20 cellular contexts compared by ENCODE assay signal in genomic region chr17:74523308-74523707, GRCh38. TPM values are rescaled to one million over a fixed set of nuclear protein-coding genes. Genes with fewer than 3 reads are reported as not detected.
"Had no signal": no experiment of that assay in that cellular context is flagged by ENCODE, and none has a peak within 500 bp of the region (broad histone marks: within the 10 kb centered on the region; RNA-seq: fewer than 3 reads in every experiment).

No MANE protein-coding gene starts in this region.

- H3K27ac ChIP-seq: adrenal gland, esophagus squamous epithelium, sigmoid colon, stomach, testis, upper lobe of right lung had no signal

- H3K36me3 Mint-ChIP-seq: activated naive CD4-positive, alpha-beta T cell treated with anti-CD3 and anti-CD28 coated beads, Interleukin-2, amount 50 U/mL, for 24 hours; WTC11 had no signal

- H3K36me3 ChIP-seq: adrenal gland, esophagus squamous epithelium, sigmoid colon, stomach, upper lobe of right lung had no signal

- H3K27ac Mint-ChIP-seq: activated CD4-positive, alpha-beta T cell treated with anti-CD3 and anti-CD28 coated beads, Interleukin-2, amount 10 ng/mL, durations not matched to agents 24 days and 14 days; activated naive CD4-positive, alpha-beta T cell treated with anti-CD3 and anti-CD28 coated beads, Interleukin-2, amount 50 U/mL, for 24 hours; nephron progenitor cell; WTC11 had no signal

- H3K4me3 Mint-ChIP-seq: activated CD4-positive, alpha-beta T cell treated with anti-CD3 and anti-CD28 coated beads, Interleukin-2, amount 10 ng/mL, durations not matched to agents 24 days and 14 days; activated naive CD4-positive, alpha-beta T cell treated with anti-CD3 and anti-CD28 coated beads, Interleukin-2, amount 50 U/mL, for 24 hours; activated T-cell treated with anti-CD3 and anti-CD28 coated beads, Interleukin-2, amount 50 U/mL, for 4 hours; nephron progenitor cell; WTC11 had no signal

- H3K9me3 ChIP-seq: adrenal gland, testis, upper lobe of right lung had no signal

- H3K4me1 Mint-ChIP-seq: nephron progenitor cell, WTC11 had no signal

- H3K4me1 ChIP-seq: adrenal gland, esophagus squamous epithelium, sigmoid colon, stomach, testis, upper lobe of right lung had no signal

- DNase-seq: activated CD4-positive, alpha-beta T cell treated with anti-CD3 and anti-CD28 coated beads, Interleukin-2, amount 10 ng/mL, durations not matched to agents 24 days and 14 days; activated T-cell treated with anti-CD3 and anti-CD28 coated beads, Interleukin-2, amount 50 U/mL, for 4 hours; effector CD4-positive, alpha-beta T cell; esophagus squamous epithelium; hippocampal formation; kidney; mesendoderm; nephron progenitor cell; sigmoid colon; stimulated activated CD4-positive, alpha-beta T cell treated with anti-CD3 and anti-CD28 coated beads, Interleukin-1b, Interleukin-23, amount 100 ng/mL, for 48 hours; T-helper 2 cell; testis; upper lobe of right lung had no signal

- H3K27me3 ChIP-seq: sigmoid colon, testis, upper lobe of right lung had no signal

- H3K4me3 ChIP-seq: adrenal gland, esophagus squamous epithelium, sigmoid colon, stomach, testis, upper lobe of right lung had no signal

RNA-seq across cellular contexts. Expression of gene CD300LB, which starts 8.0 kb away (rescaled TPM):
- total RNA-seq: activated CD4-positive, alpha-beta T cell treated with anti-CD3 and anti-CD28 coated beads, Interleukin-2, amount 10 ng/mL, durations not matched to agents 24 days and 14 days; activated T-cell treated with anti-CD3 and anti-CD28 coated beads, Interleukin-2, amount 50 U/mL, for 4 hours; fibroblast of villous mesenchyme; osteoblast; pulmonary artery endothelial cell; stomach; WTC11 had no signal

RNA-seq across cellular contexts. Expression of gene CD300C, which starts 22.6 kb away (rescaled TPM):
- total RNA-seq: activated T-cell treated with anti-CD3 and anti-CD28 coated beads, Interleukin-2, amount 50 U/mL, for 4 hours; fibroblast of villous mesenchyme; osteoblast; pulmonary artery endothelial cell; WTC11 had no signal

RNA-seq across cellular contexts. Expression of gene CD300H, which starts 44.0 kb away (rescaled TPM):
- total RNA-seq: activated CD4-positive, alpha-beta T cell treated with anti-CD3 and anti-CD28 coated beads, Interleukin-2, amount 10 ng/mL, durations not matched to agents 24 days and 14 days; activated T-cell treated with anti-CD3 and anti-CD28 coated beads, Interleukin-2, amount 50 U/mL, for 4 hours; adrenal gland; esophagus squamous epithelium; fibroblast of villous mesenchyme; osteoblast; pulmonary artery endothelial cell; sigmoid colon; stomach; testis; upper lobe of right lung; WTC11 had no signal

RNA-seq across cellular contexts. Expression of gene CD300A, which starts 56.9 kb away (rescaled TPM):
- total RNA-seq: fibroblast of villous mesenchyme, osteoblast, pulmonary artery endothelial cell had no signal
